15 cellular contexts compared by ENCODE assay signal in the genomic region with DNA sequence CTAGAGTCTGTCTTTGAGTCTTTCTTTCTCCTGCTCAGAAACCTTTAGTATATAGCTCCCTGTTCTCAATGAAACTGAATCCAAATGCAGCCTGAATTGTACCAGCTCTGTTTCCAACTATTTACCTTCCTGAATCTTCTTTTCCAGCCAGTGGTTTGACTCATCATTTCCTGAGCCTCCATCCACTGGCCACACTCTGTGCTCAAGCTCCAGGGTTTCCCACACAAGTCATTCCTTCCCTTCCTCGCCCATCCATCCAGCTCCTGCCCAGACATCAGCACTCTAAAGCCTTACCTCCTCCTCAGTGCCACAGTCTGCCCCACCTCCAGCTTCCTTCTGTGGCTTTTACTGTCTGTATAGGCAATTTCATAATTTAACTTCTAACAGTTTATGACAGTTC.
DNase-seq lines count a peak whose midpoint lies in the region; ATAC-seq, FAIRE-seq and TF ChIP-seq lines count a peak whose summit lies in the region.
"Had no signal": no experiment of that assay in that cellular context is flagged by ENCODE, and none has a peak within 500 bp of the region (broad histone marks: within the 10 kb centered on the region; RNA-seq: fewer than 3 reads in every experiment).

No MANE protein-coding gene starts in this region.

- DNase-seq in HT1080 (ENCODE audit: low read depth): peak; percentile 96
- peak; percentile 43 for DNase-seq in adipocyte (ENCODE audit: low read depth)
- DNase-seq in fibroblast of villous mesenchyme (ENCODE audit: low read depth): peak; percentile 52
- no peak for DNase-seq in thoracic aorta (ENCODE audit: low spot score)
- DNase-seq in stimulated activated CD4-positive, alpha-beta T cell treated with anti-CD3 and anti-CD28 coated beads, Interleukin-4, amount 100 ng/mL, for 1 hour: no peak
- no peak for DNase-seq in stimulated activated CD4-positive, alpha-beta T cell treated with anti-CD3 and anti-CD28 coated beads, Interleukin-2, amount 100 ng/mL, for 48 hours
- no peak for DNase-seq in GM12892 (ENCODE audit: insufficient read length)
- DNase-seq in GM13977 (ENCODE audit: low spot score): no peak
- DNase-seq: activated CD8-positive, alpha-beta memory T cell treated with anti-CD3 and anti-CD28 coated beads for 24 hours; activated effector memory CD4-positive, alpha-beta T cell treated with anti-CD3 and anti-CD28 coated beads, Interleukin-2, amount 50 U/mL, for 16 hours; lower lobe of right lung; NCI-H1105 treated with DMSO at 0.1 percent for 48 hours; NCI-H524; substantia nigra; T1000 had no signal

- H3K9me3 ChIP-seq in adipocyte (ENCODE audit: control insufficient read depth, low read length) (no peaks in the 10 kb centered on the region), thoracic aorta (no peaks in the 10 kb centered on the region)
- H3K9me3 ChIP-seq: lower lobe of right lung had no signal

- no peak overlapping the region for H3K9ac ChIP-seq in adipocyte (ENCODE audit: low read length)

- H3K4me3 ChIP-seq in adipocyte (ENCODE audit: low read length) (no peak overlapping the region), fibroblast of villous mesenchyme (ENCODE audit: low read depth, low read length) (no peak overlapping the region), thoracic aorta (no peak overlapping the region)
- H3K4me3 ChIP-seq: lower lobe of right lung had no signal

- peak overlapping the region; percentile 48 to 66 for H3K27ac ChIP-seq in thoracic aorta
- H3K27ac ChIP-seq: lower lobe of right lung had no signal

- no peak for FAIRE-seq in GM12892 (lab: Jason Lieb, UNC)

- no peak for TF ChIP-seq POLR2A in GM12892 (IDR thresholded peaks at IDR 0.05; ENCODE audit: low read depth, low read length)

- TF ChIP-seq CTCF in fibroblast of villous mesenchyme (IDR thresholded peaks at IDR 0.05; ENCODE audit: insufficient read depth, low read depth, low read length) (no peak), thoracic aorta (IDR thresholded peaks at IDR 0.05) (no peak), GM13977 (IDR thresholded peaks at IDR 0.05; ENCODE audit: extremely low read depth, insufficient read depth, missing control alignments) (no peak)

- in situ Hi-C loops in GM13977 (cut with MboI; ENCODE audit: low pct_unique_long_range_greater_than_20kb, low sequenced_read_pairs, unreplicated experiment): no loop called here

- H3K27me3 ChIP-seq in adipocyte (replicated peaks; ENCODE audit: control insufficient read depth, insufficient read depth, low read length): no peaks in the 10 kb centered on the region
- H3K27me3 ChIP-seq in thoracic aorta (replicated peaks; ENCODE audit: insufficient read depth): no peaks in the 10 kb centered on the region

- H3K36me3 ChIP-seq in adipocyte (ENCODE audit: control insufficient read depth, insufficient read depth, low read length, severe bottlenecking): no peaks in the 10 kb centered on the region
- H3K36me3 ChIP-seq in thoracic aorta: peaks cover under 1% of the 10 kb centered on the region
- H3K36me3 ChIP-seq: lower lobe of right lung had no signal

- H3K4me1 ChIP-seq in adipocyte (ENCODE audit: control insufficient read depth, insufficient read depth, low read length) (peaks cover 20% of the 10 kb centered on the region), thoracic aorta (ENCODE audit: control insufficient read depth in 1 of 2, low read depth in 2 of 2) (peaks cover 14 to 83% of the 10 kb centered on the region in 2 donors)
- H3K4me1 ChIP-seq: lower lobe of right lung had no signal

- no peak for ATAC-seq in thoracic aorta (ENCODE audit: insufficient number of reproducible peaks, low FRiP score, low read depth)
- ATAC-seq: lower lobe of right lung had no signal

Comparison
In these comparisons a context has a peak if more than half of its experiments do, and no peak if none do; other contexts are left out.
1. DNase-seq: peak in HT1080 (single experiment), adipocyte (single experiment) and fibroblast of villous mesenchyme (single experiment); none in thoracic aorta (single experiment), stimulated activated CD4-positive, alpha-beta T cell treated with anti-CD3 and anti-CD28 coated beads, Interleukin-4, amount 100 ng/mL, for 1 hour (single experiment), stimulated activated CD4-positive, alpha-beta T cell treated with anti-CD3 and anti-CD28 coated beads, Interleukin-2, amount 100 ng/mL, for 48 hours (0 of 2), GM12892 (single experiment) and GM13977 (single experiment).